Comparison of ENCODE assay signal across 1 cellular context in the genomic region with DNA sequence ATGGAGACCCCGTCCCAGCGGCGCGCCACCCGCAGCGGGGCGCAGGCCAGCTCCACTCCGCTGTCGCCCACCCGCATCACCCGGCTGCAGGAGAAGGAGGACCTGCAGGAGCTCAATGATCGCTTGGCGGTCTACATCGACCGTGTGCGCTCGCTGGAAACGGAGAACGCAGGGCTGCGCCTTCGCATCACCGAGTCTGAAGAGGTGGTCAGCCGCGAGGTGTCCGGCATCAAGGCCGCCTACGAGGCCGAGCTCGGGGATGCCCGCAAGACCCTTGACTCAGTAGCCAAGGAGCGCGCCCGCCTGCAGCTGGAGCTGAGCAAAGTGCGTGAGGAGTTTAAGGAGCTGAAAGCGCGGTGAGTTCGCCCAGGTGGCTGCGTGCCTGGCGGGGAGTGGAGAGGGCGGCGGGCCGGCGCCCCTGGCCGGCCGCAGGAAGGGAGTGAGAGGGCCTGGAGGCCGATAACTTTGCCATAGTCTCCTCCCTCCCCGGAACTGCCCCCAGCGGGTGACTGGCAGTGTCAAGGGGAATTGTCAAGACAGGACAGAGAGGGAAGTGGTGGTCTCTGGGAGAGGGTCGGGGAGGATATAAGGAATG.
TF ChIP-seq lines count a peak whose summit lies in the region.

No MANE protein-coding gene starts in this region.

TF ChIP-seq in SK-N-SH treated with all-trans-retinoic acid at 6 μM for 48 hours, 23 proteins besides CTCF, POLR2A, EP300 and RAD21 (continued from another document):
- TF ChIP-seq CSRNP3 (CRISPR knock-in tag; IDR thresholded peaks at IDR 0.05) = no peak
- no peak for TF ChIP-seq RARB (CRISPR knock-in tag; IDR thresholded peaks at IDR 0.05)
- no peak for TF ChIP-seq ISL1 (CRISPR knock-in tag; IDR thresholded peaks at IDR 0.05)
- TF ChIP-seq CREB5 (CRISPR knock-in tag; IDR thresholded peaks at IDR 0.05; ENCODE audit: low read depth) = no peak
- no peak for TF ChIP-seq ZC3H10 (CRISPR knock-in tag; IDR thresholded peaks at IDR 0.05)
- TF ChIP-seq CSDC2 (CRISPR knock-in tag; IDR thresholded peaks at IDR 0.05) = no peak
- TF ChIP-seq ARNTL (CRISPR knock-in tag; IDR thresholded peaks at IDR 0.05; ENCODE audit: borderline replicate concordance, low read depth) = no peak
